1 cellular context compared by ENCODE assay signal in genomic region chr15:57345584-57345983, GRCh38.
TF ChIP-seq lines count a peak whose summit lies in the region.

No MANE protein-coding gene starts in this region.

TF ChIP-seq in IMR-90, 13 proteins besides CTCF, POLR2A, EP300 and RAD21:
- TF ChIP-seq MAZ (IDR thresholded peaks at IDR 0.05; ENCODE audit: borderline replicate concordance, low read depth, low read length) (no peak), SMC3 (IDR thresholded peaks at IDR 0.05; ENCODE audit: low read depth, low read length) (no peak), CHD1 (IDR thresholded peaks at IDR 0.05; ENCODE audit: low read depth, low read length) (no peak), RFX5 (IDR thresholded peaks at IDR 0.05; ENCODE audit: low read depth, low read length) (no peak), FOS (IDR thresholded peaks at IDR 0.05; ENCODE audit: low read depth, low read length) (no peak), ELK1 (IDR thresholded peaks at IDR 0.05; ENCODE audit: borderline replicate concordance, low read depth, low read length) (no peak), NFE2L2 (IDR thresholded peaks at IDR 0.05; ENCODE audit: low read depth, low read length) (no peak), MXI1 (IDR thresholded peaks at IDR 0.05; ENCODE audit: borderline replicate concordance, low read depth, low read length) (no peak), CEBPB (IDR thresholded peaks at IDR 0.05; ENCODE audit: low read depth, low read length) (no peak), RCOR1 (IDR thresholded peaks at IDR 0.05; ENCODE audit: insufficient replicate concordance, low read length) (no peak), MAFK (IDR thresholded peaks at IDR 0.05; ENCODE audit: low read depth, low read length) (no peak), USF2 (IDR thresholded peaks at IDR 0.05; ENCODE audit: low read depth, low read length) (no peak), BHLHE40 (IDR thresholded peaks at IDR 0.05; ENCODE audit: low read depth, low read length) (no peak)
